Comparison of ENCODE assay signal across 8 cellular contexts in the genomic region with DNA sequence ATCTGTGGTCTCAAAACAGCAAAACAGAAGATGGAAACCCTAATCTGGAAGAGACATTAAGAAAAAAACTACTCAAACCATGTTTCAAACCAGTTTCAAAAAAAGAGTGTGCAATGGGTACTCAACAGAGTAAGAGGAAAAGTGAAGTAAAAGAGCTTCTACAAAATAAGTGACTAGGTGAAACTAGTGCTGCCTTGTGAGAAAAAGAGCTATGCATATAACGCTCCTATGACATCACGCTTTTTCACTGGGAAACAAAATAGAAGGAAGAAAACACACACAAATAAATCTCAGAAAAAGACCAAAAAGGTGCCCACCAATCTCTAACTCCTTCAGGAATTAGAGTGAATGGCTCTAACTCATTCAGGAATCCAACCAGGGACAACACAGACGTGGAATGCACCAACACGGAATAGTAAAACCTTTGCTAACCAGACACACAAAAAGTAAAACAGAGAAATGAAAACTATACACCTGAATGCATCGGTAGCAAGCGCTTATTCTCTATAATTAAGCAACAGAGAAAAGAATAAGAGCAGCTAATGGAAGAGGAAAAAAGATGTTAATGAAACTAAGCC. TPM values are rescaled to one million over a fixed set of nuclear protein-coding genes. Genes with fewer than 3 reads are reported as not detected.
DNase-seq lines count a peak whose midpoint lies in the region; ATAC-seq and TF ChIP-seq lines count a peak whose summit lies in the region.

No MANE protein-coding gene starts in this region.

- H3K4me1 Mint-ChIP-seq in Caco-2 (ENCODE audit: low read depth, unreplicated experiment) = peaks cover 38% of the 10 kb centered on the region

- WGBS in transverse colon (ENCODE audit: low coverage in 1 of 2), 2 donors = 0 to 4% methylated on average over 4 to 6 of the region's 6 CpGs

- TF ChIP-seq POLR2A in transverse colon (IDR thresholded peaks at IDR 0.05) = no peak

- no peak for DNase-seq in Caco-2
- DNase-seq in HFF-Myc (ENCODE audit: extremely low read depth, low read depth) = no peak
- DNase-seq in activated naive CD4-positive, alpha-beta T cell treated with anti-CD3 and anti-CD28 coated beads, Interleukin-2, amount 50 U/mL, for 72 hours (ENCODE audit: low spot score in 2 of 2) = no peak
- DNase-seq in left kidney (ENCODE audit: low read depth, low spot score) = peak; percentile 7
- no peak for DNase-seq in transverse colon
- DNase-seq in cortex of kidney (lab: John Stamatoyannopoulos, UW) = no peak

- H3K36me3 ChIP-seq in Caco-2 (ENCODE audit: control insufficient read depth, insufficient read depth, low read length) (no peaks in the 10 kb centered on the region), transverse colon (no peaks in the 10 kb centered on the region)

- in situ Hi-C loops in transverse colon (cut with MboI; ENCODE audit: low pct_ligation_motif_present in 1 of 4, low pct_unique_long_range_greater_than_20kb in 1 of 4, low sequenced_read_pairs in 3 of 4) = loop anchor here (10.0 to 25.0 kb wide), 4 partner anchors 329 to 431 kb away; partner anchors contain the start of genes C1orf50 (in 3 of the 4), P3H1 (in 3 of the 4), CLDN19 (in 1 of the 4) and PPIH (in 1 of the 4)

- H3K4me1 ChIP-seq in Caco-2 (peaks cover 17% of the 10 kb centered on the region), transverse colon (peaks cover 4 to 58% (median 32%) of the 10 kb centered on the region in 4 donors)

- H3K4me3 Mint-ChIP-seq in Caco-2 (ENCODE audit: unreplicated experiment) = peak overlapping the region; percentile 93

- H3K9me3 ChIP-seq in Caco-2 (no peaks in the 10 kb centered on the region), transverse colon (no peaks in the 10 kb centered on the region)

- POLR2A ChIA-PET in Caco-2 (lab: Charles Lee) = interaction anchor here (0.6 to 1.4 kb wide), 2 partner anchors 143 to 433 kb away, joined by 3 to 9 read pairs; partner anchors contain the start of genes C1orf50 and P3H1

- BruUV-seq in Caco-2 (replicated peaks; lab: Mats Ljungman, UMichigan) = TSS peak; percentile 17

- CTCF ChIA-PET in Caco-2 (lab: Charles Lee) = no interaction called here

- ATAC-seq in activated naive CD4-positive, alpha-beta T cell treated with anti-CD3 and anti-CD28 coated beads, Interleukin-2, amount 50 U/mL, for 72 hours = no peak
- ATAC-seq in GM21447 (IDR thresholded peaks at IDR 0.05; ENCODE audit: unreplicated experiment) (no peak), HG02610 (IDR thresholded peaks at IDR 0.05; ENCODE audit: unreplicated experiment) (no peak)

- H3K9me3 Mint-ChIP-seq in Caco-2 (ENCODE audit: unreplicated experiment) = no peaks in the 10 kb centered on the region
- no peaks in the 10 kb centered on the region for H3K9me3 Mint-ChIP-seq in activated naive CD4-positive, alpha-beta T cell treated with anti-CD3 and anti-CD28 coated beads, Interleukin-2, amount 50 U/mL, for 72 hours

- H3K27me3 ChIP-seq in Caco-2 (replicated peaks; ENCODE audit: control insufficient read depth, insufficient read depth, low read length) (no peaks in the 10 kb centered on the region), transverse colon (no peaks in the 10 kb centered on the region)

- H3K36me3 Mint-ChIP-seq in Caco-2 (ENCODE audit: insufficient read depth, unreplicated experiment) = peaks cover 30% of the 10 kb centered on the region
- peaks cover 9 to 14% of the 10 kb centered on the region in 2 donors for H3K36me3 Mint-ChIP-seq in activated naive CD4-positive, alpha-beta T cell treated with anti-CD3 and anti-CD28 coated beads, Interleukin-2, amount 50 U/mL, for 72 hours

- TF ChIP-seq EP300 in transverse colon (IDR thresholded peaks at IDR 0.05; ENCODE audit: low read depth) = no peak

- peak overlapping the region; percentile 85 for H3K27ac Mint-ChIP-seq in Caco-2 (ENCODE audit: unreplicated experiment)
- H3K27ac Mint-ChIP-seq in activated naive CD4-positive, alpha-beta T cell treated with anti-CD3 and anti-CD28 coated beads, Interleukin-2, amount 50 U/mL, for 72 hours = peak overlapping the region; percentile 82 to 94

- TF ChIP-seq CTCF in Caco-2 (IDR thresholded peaks at IDR 0.05; ENCODE audit: insufficient read depth in 1 of 2, low read depth in 1 of 2, low read length in 1 of 2, severe bottlenecking in 1 of 2, unreplicated experiment in 1 of 2) = no peak
- no peak for TF ChIP-seq CTCF in HFF-Myc (IDR thresholded peaks at IDR 0.05; ENCODE audit: low read depth, low read length, missing control alignments)
- no peak for TF ChIP-seq CTCF in transverse colon (IDR thresholded peaks at IDR 0.05)

- no peaks in the 10 kb centered on the region for H3K27me3 Mint-ChIP-seq in Caco-2 (ENCODE audit: insufficient read depth, unreplicated experiment)

- intact Hi-C loops in Caco-2 (cut with micrococcal nuclease; ENCODE audit: unreplicated experiment) = loop anchor here (2.0 kb wide), 1 partner anchor 47 kb away; the partner anchor contains the start of gene RIMKLA
- intact Hi-C loops in transverse colon (cut with DNase I; ENCODE audit: low total_unique reads) = loop anchor here (10.0 kb wide), 1 partner anchor 431 kb away; the partner anchor contains the start of genes C1orf50 and P3H1

- H3K27ac ChIP-seq in transverse colon = peak overlapping the region; percentile 95 to 99 (median 96)

- H3K4me3 ChIP-seq in Caco-2 (ENCODE audit: low read depth, low read length) (peak overlapping the region; percentile 88), HFF-Myc (replicated peaks; ENCODE audit: low read depth, low read length) (peak overlapping the region; percentile 91), transverse colon (peak overlapping the region; percentile 80 to 100 (median 93))

RNA-seq across cellular contexts. Expression of gene FOXJ3, which starts 1.3 kb away (rescaled TPM):
- total RNA-seq in Caco-2 (2022) (60.2 and 66.7 TPM in 2 replicates), transverse colon (10 to 100 TPM; 18.5 to 62.1 (median 38.6) TPM)
- total RNA-seq in activated naive CD4-positive, alpha-beta T cell treated with anti-CD3 and anti-CD28 coated beads, Interleukin-2, amount 50 U/mL, for 72 hours = 10 to 100 TPM; 51.0 to 52.9 TPM

RNA-seq across cellular contexts. Expression of gene RIMKLA, which starts 46.8 kb away (rescaled TPM):
- 10.6 and 12.4 TPM in 2 replicates for total RNA-seq in Caco-2 (2022)
- total RNA-seq in activated naive CD4-positive, alpha-beta T cell treated with anti-CD3 and anti-CD28 coated beads, Interleukin-2, amount 50 U/mL, for 72 hours = 10 to 100 TPM in 1 of 2 donors, under 1 TPM in 1; 0.68 to 18.0 TPM
- total RNA-seq in transverse colon = 10 to 100 TPM in 2 of 4 donors, 1 to 10 TPM in 2; 2.4 to 11.9 (median 8.8) TPM
